1 cellular context compared by ENCODE assay signal in the genomic region with DNA sequence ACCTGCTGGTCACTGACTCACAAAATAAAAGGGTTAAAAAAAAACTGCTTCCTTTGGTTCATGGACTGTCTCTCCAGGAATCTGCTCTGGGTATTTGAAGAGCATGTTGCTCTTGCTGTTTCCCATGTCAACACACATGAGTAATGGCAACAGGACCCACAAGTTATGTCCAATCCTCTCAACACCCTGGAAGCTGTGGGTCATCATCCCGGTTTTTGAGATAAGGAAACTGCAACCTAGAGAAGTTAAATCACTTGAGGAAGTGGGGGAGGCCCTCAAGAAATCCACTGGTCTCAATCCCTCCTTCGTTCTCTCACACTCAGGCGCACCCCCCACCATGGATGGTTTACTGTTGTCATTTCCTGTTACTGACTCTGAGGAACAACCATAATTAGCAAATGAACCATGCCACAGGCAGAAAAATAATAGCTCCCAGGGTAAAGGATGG.
TF ChIP-seq lines count a peak whose summit lies in the region.

No MANE protein-coding gene starts in this region.

TF ChIP-seq in K562, 482 proteins besides CTCF, POLR2A, EP300 and RAD21 (continued from another document and continues in another):
- TF ChIP-seq ZBTB26 (CRISPR knock-in tag; IDR thresholded peaks at IDR 0.05): no peak
- TF ChIP-seq MBD2 (IDR thresholded peaks at IDR 0.05; ENCODE audit: borderline replicate concordance, low read depth): peak; percentile 19; the same call in 1 of the 2 replicates
- no peak for TF ChIP-seq BCL6 (CRISPR knock-in tag; IDR thresholded peaks at IDR 0.05)
- no peak for TF ChIP-seq NFYB (IDR thresholded peaks at IDR 0.05; ENCODE audit: extremely low read depth, insufficient read length)
- TF ChIP-seq ZC3H4 (CRISPR knock-in tag; IDR thresholded peaks at IDR 0.05; ENCODE audit: borderline replicate concordance): no peak
- TF ChIP-seq, protein P1, sequence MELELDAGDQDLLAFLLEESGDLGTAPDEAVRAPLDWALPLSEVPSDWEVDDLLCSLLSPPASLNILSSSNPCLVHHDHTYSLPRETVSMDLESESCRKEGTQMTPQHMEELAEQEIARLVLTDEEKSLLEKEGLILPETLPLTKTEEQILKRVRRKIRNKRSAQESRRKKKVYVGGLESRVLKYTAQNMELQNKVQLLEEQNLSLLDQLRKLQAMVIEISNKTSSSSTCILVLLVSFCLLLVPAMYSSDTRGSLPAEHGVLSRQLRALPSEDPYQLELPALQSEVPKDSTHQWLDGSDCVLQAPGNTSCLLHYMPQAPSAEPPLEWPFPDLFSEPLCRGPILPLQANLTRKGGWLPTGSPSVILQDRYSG (tag; conservative IDR thresholded peaks at IDR 0.05; ENCODE audit: low read depth): no peak
- TF ChIP-seq, protein P2, sequence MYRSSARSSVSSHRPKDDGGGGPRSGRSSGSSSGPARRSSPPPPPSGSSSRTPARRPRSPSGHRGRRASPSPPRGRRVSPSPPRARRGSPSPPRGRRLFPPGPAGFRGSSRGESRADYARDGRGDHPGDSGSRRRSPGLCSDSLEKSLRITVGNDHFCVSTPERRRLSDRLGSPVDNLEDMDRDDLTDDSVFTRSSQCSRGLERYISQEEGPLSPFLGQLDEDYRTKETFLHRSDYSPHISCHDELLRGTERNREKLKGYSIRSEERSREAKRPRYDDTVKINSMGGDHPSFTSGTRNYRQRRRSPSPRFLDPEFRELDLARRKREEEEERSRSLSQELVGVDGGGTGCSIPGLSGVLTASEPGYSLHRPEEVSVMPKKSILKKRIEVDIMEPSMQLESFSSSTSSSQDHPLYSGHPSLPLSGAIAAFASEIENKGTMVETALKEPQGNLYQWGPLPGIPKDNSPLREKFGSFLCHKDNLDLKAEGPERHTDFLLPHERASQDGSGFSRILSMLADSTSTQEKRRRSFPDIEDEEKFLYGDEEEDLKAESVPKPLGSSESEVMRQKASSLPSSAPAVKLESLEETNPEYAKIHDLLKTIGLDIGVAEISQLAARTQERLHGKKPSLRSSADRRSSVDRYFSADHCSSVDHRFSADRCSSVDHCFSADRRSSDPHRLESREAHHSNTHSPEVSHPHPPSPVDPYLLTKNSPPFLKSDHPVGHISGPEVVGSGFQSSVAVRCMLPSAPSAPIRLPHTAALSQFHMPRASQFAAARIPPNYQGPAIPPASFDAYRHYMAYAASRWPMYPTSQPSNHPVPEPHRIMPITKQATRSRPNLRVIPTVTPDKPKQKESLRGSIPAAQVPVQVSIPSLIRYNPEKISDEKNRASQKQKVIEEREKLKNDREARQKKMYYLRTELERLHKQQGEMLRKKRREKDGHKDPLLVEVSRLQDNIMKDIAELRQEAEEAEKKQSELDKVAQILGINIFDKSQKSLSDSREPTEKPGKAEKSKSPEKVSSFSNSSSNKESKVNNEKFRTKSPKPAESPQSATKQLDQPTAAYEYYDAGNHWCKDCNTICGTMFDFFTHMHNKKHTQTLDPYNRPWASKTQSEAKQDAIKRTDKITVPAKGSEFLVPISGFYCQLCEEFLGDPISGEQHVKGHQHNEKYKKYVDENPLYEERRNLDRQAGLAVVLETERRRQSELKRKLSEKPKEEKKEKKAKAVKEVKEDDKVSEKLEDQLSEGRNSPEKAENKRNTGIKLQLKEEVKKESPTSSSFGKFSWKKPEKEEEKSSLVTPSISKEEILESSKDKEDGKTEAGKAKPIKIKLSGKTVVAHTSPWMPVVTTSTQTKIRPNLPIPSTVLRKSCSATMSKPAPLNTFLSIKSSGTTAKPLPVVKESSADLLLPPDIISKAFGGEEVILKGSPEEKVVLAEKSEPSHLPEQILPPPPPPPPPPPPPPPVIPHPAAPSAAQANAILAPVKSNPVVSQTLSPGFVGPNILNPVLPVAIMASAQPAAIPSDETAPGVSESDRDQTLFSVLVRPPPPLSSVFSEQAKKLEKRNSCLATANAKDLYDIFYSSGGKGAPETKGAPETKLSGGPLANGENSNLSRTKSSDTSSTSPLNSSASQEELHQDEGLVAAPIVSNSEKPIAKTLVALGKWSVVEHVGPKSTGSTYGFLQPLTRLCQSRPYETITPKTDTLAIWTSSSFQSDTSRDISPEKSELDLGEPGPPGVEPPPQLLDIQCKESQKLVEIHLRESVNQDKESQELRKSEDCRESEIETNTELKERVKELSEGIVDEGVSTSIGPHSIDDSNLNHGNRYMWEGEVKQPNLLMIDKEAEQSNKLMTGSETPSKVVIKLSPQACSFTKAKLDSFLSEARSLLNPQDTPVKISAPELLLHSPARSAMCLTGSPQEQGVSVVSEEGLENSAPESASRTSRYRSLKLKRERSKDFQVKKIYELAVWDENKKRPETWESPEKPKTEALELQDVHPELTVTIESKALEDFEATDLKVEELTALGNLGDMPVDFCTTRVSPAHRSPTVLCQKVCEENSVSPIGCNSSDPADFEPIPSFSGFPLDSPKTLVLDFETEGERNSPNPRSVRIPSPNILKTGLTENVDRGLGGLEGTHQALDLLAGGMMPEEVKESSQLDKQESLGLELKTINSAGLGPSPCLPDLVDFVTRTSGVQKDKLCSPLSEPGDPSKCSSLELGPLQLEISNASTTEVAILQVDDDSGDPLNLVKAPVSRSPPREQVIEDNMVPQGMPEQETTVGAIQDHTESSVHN (IDR thresholded peaks at IDR 0.05; ENCODE audit: borderline replicate concordance in 1 of 2, low read depth in 1 of 2): no peak
- TF ChIP-seq ETV5 (CRISPR knock-in tag; IDR thresholded peaks at IDR 0.05; ENCODE audit: low read depth): no peak
- TF ChIP-seq CEBPZ (IDR thresholded peaks at IDR 0.05; ENCODE audit: borderline replicate concordance, low read depth, low read length): no peak
- no peak for TF ChIP-seq ZBTB12 (CRISPR knock-in tag; IDR thresholded peaks at IDR 0.05)
- no peak for TF ChIP-seq U2AF2 (optimal IDR thresholded peaks at IDR 0.05; ENCODE audit: low read depth, low read length)
- TF ChIP-seq DACH1 (IDR thresholded peaks at IDR 0.05; ENCODE audit: partially characterized antibody): no peak
- no peak for TF ChIP-seq ZNF830 (CRISPR knock-in tag; IDR thresholded peaks at IDR 0.05)
- no peak for TF ChIP-seq MYBL2 (IDR thresholded peaks at IDR 0.05; ENCODE audit: low read depth)
- TF ChIP-seq MYBL2 (CRISPR knock-in tag; IDR thresholded peaks at IDR 0.05; ENCODE audit: borderline replicate concordance): no peak
- peak; percentile 77 for TF ChIP-seq HDAC2 (IDR thresholded peaks at IDR 0.05)
- TF ChIP-seq SUPT5H (IDR thresholded peaks at IDR 0.05): no peak
- no peak for TF ChIP-seq ZNF165 (CRISPR knock-in tag; IDR thresholded peaks at IDR 0.05; ENCODE audit: borderline replicate concordance)
- TF ChIP-seq, protein P3, sequence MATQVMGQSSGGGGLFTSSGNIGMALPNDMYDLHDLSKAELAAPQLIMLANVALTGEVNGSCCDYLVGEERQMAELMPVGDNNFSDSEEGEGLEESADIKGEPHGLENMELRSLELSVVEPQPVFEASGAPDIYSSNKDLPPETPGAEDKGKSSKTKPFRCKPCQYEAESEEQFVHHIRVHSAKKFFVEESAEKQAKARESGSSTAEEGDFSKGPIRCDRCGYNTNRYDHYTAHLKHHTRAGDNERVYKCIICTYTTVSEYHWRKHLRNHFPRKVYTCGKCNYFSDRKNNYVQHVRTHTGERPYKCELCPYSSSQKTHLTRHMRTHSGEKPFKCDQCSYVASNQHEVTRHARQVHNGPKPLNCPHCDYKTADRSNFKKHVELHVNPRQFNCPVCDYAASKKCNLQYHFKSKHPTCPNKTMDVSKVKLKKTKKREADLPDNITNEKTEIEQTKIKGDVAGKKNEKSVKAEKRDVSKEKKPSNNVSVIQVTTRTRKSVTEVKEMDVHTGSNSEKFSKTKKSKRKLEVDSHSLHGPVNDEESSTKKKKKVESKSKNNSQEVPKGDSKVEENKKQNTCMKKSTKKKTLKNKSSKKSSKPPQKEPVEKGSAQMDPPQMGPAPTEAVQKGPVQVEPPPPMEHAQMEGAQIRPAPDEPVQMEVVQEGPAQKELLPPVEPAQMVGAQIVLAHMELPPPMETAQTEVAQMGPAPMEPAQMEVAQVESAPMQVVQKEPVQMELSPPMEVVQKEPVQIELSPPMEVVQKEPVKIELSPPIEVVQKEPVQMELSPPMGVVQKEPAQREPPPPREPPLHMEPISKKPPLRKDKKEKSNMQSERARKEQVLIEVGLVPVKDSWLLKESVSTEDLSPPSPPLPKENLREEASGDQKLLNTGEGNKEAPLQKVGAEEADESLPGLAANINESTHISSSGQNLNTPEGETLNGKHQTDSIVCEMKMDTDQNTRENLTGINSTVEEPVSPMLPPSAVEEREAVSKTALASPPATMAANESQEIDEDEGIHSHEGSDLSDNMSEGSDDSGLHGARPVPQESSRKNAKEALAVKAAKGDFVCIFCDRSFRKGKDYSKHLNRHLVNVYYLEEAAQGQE (CRISPR knock-in tag; IDR thresholded peaks at IDR 0.05; ENCODE audit: low read depth): no peak
- no peak for TF ChIP-seq HCFC1 (IDR thresholded peaks at IDR 0.05; ENCODE audit: low read depth, low read length)
- TF ChIP-seq ZNF41 (CRISPR knock-in tag; conservative IDR thresholded peaks at IDR 0.05): no peak
- no peak for TF ChIP-seq SETDB1 (IDR thresholded peaks at IDR 0.05; ENCODE audit: low read length)
- no peak for TF ChIP-seq TAF9B (IDR thresholded peaks at IDR 0.05; ENCODE audit: partially characterized antibody)
- no peak; the same call in 1 of the 2 replicates for TF ChIP-seq MTA1 (IDR thresholded peaks at IDR 0.05; ENCODE audit: borderline replicate concordance)
- no peak for TF ChIP-seq NFE2L1 (tag; IDR thresholded peaks at IDR 0.05; ENCODE audit: borderline replicate concordance, low read depth)
- no peak for TF ChIP-seq SREBF1 (IDR thresholded peaks at IDR 0.05; ENCODE audit: borderline replicate concordance, low read depth, low read length)
- TF ChIP-seq SPI1 (IDR thresholded peaks at IDR 0.05; ENCODE audit: borderline replicate concordance, low read depth, low read length): peak; percentile 66; the same call in 1 of the 2 replicates
- no peak for TF ChIP-seq MAFG (tag; conservative IDR thresholded peaks at IDR 0.05)
- no peak for TF ChIP-seq ZNF780A (CRISPR knock-in tag; IDR thresholded peaks at IDR 0.05)
- 0 out of 2 replicates have a peak, but pooled peaks have one; percentile 25 for TF ChIP-seq ETV1 (tag; conservative IDR thresholded peaks at IDR 0.05; ENCODE audit: low read depth)
- no peak for TF ChIP-seq ZNF277 (CRISPR knock-in tag; IDR thresholded peaks at IDR 0.05; ENCODE audit: borderline replicate concordance)
- TF ChIP-seq LCOR (CRISPR knock-in tag; IDR thresholded peaks at IDR 0.05): no peak
- no peak for TF ChIP-seq SFPQ (IDR thresholded peaks at IDR 0.05; ENCODE audit: low read depth, low read length)
- TF ChIP-seq KLF1 (tag; IDR thresholded peaks at IDR 0.05): no peak
- TF ChIP-seq TCFL5 (CRISPR knock-in tag; conservative IDR thresholded peaks at IDR 0.05): no peak
